ENCODE assay signal across 8 cellular contexts in the genomic region with DNA sequence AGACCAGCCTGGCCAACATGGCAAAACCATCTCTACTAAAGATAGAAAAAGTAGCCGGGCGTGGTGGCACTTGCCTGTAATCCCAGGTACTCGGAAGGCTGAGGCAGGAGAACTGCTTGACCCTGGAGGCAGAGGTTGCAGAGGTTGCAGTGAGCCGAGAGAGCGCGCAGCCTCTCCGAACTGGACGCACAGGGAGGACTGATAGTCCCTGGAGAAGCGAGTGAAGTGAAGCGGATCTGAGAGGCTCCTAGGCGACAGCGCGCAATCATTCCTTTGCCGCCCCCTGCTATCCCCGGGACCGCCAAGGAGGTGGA. TPM values are rescaled to one million over a fixed set of nuclear protein-coding genes. Genes with fewer than 3 reads are reported as not detected.
DNase-seq lines count a peak whose midpoint lies in the region; ATAC-seq and TF ChIP-seq lines count a peak whose summit lies in the region.

No MANE protein-coding gene starts in this region.

- H3K4me3 ChIP-seq in astrocyte of the spinal cord (ENCODE audit: low read depth, low read length) (peak overlapping the region; percentile 78), right lobe of liver (peak overlapping the region; percentile 79 to 85 (median 84))

- H3K4me3 Mint-ChIP-seq in activated T-cell treated with anti-CD3 and anti-CD28 coated beads, Interleukin-2, amount 50 U/mL, for 4 hours: peak overlapping the region; percentile 99
- peak overlapping the region; percentile 100 for H3K4me3 Mint-ChIP-seq in type B pancreatic cell

- ATAC-seq in activated T-cell treated with anti-CD3 and anti-CD28 coated beads, Interleukin-2, amount 50 U/mL, for 4 hours: no peak
- peak in 2 of 4 donors; percentile 59 to 66 for ATAC-seq in right lobe of liver

- H3K27me3 ChIP-seq in right lobe of liver: no peaks in the 10 kb centered on the region

- H3K4me1 ChIP-seq in right lobe of liver: peaks cover 0 to 12% (median 3%) of the 10 kb centered on the region in 4 donors

- intact Hi-C loops in right lobe of liver (cut with DNase I): loop anchor here in 1 of 2 donors (5.0 kb wide), 1 partner anchor 167 kb away; no protein-coding TSS in a partner anchor

- DNase-seq in activated T-cell treated with anti-CD3 and anti-CD28 coated beads, Interleukin-2, amount 50 U/mL, for 4 hours: no peak
- DNase-seq in activated T-cell treated with anti-CD3 and anti-CD28 coated beads, Interleukin-2, amount 50 U/mL, for 48 hours: no peak
- no peak for DNase-seq in astrocyte of the spinal cord (ENCODE audit: low read depth, low spot score)
- DNase-seq in right lobe of liver: no peak
- DNase-seq in type B pancreatic cell (ENCODE audit: extremely low spot score, unreplicated experiment): no peak
- DNase-seq in DMS79 (lab: John Stamatoyannopoulos, UW): no peak
- no peak for DNase-seq in amniotic stem cell (lab: John Stamatoyannopoulos, UW)
- DNase-seq in NCI-H1092 (lab: John Stamatoyannopoulos, UW): no peak

- peak overlapping the region; percentile 100 for H3K27ac Mint-ChIP-seq in type B pancreatic cell

- H3K36me3 Mint-ChIP-seq in activated T-cell treated with anti-CD3 and anti-CD28 coated beads, Interleukin-2, amount 50 U/mL, for 4 hours (ENCODE audit: insufficient read depth): peaks cover 20% of the 10 kb centered on the region
- H3K36me3 Mint-ChIP-seq in type B pancreatic cell: peaks cover 34% of the 10 kb centered on the region

- H3K27ac ChIP-seq in right lobe of liver: peak overlapping the region; percentile 87 to 95 (median 88)

- peaks cover 0 to 34% (median 24%) of the 10 kb centered on the region in 4 donors for H3K36me3 ChIP-seq in right lobe of liver

- no peak for TF ChIP-seq POLR2A in right lobe of liver (IDR thresholded peaks at IDR 0.05)

- H3K9me3 Mint-ChIP-seq in activated T-cell treated with anti-CD3 and anti-CD28 coated beads, Interleukin-2, amount 50 U/mL, for 4 hours: no peaks in the 10 kb centered on the region
- no peaks in the 10 kb centered on the region for H3K9me3 Mint-ChIP-seq in type B pancreatic cell

- peaks cover 3% of the 10 kb centered on the region for H3K27me3 Mint-ChIP-seq in activated T-cell treated with anti-CD3 and anti-CD28 coated beads, Interleukin-2, amount 50 U/mL, for 4 hours (ENCODE audit: low read depth)
- H3K27me3 Mint-ChIP-seq in type B pancreatic cell: peaks cover 3% of the 10 kb centered on the region

- whole genome bisulfite sequencing in right lobe of liver (ENCODE audit: insufficient coverage, low coverage, low lambda C conversion rate, missing lambda C conversion rate): 0% methylated on average over 1 of the region's 16 CpGs

- TF ChIP-seq CTCF in astrocyte of the spinal cord (IDR thresholded peaks at IDR 0.05; ENCODE audit: low read depth, low read length) (no peak), right lobe of liver (IDR thresholded peaks at IDR 0.05) (no peak), type B pancreatic cell (conservative IDR thresholded peaks at IDR 0.05) (no peak)

- in situ Hi-C loops in astrocyte of the spinal cord (cut with HindIII; ENCODE audit: low sequenced_read_pairs): no loop called here

- peaks cover 19% of the 10 kb centered on the region for H3K4me1 Mint-ChIP-seq in activated T-cell treated with anti-CD3 and anti-CD28 coated beads, Interleukin-2, amount 50 U/mL, for 4 hours (ENCODE audit: low read depth)
- peaks cover 7% of the 10 kb centered on the region for H3K4me1 Mint-ChIP-seq in type B pancreatic cell (ENCODE audit: unreplicated experiment)

- H3K9me3 ChIP-seq in right lobe of liver: no peaks in the 10 kb centered on the region

RNA-seq across cellular contexts. Expression of gene ZNF561, which starts 0.2 kb away (rescaled TPM):
- 10 to 100 TPM; 19.1 to 32.1 (median 22.9) TPM for total RNA-seq in activated T-cell treated with anti-CD3 and anti-CD28 coated beads, Interleukin-2, amount 50 U/mL, for 4 hours
- total RNA-seq in right lobe of liver (10 to 100 TPM; 11.4 to 19.4 (median 14.2) TPM), type B pancreatic cell (ENCODE audit: low replicate concordance) (86.2 and 93.7 TPM in 2 replicates)

RNA-seq across cellular contexts. Expression of gene ZNF121, which starts 36.5 kb away (rescaled TPM):
- total RNA-seq in activated T-cell treated with anti-CD3 and anti-CD28 coated beads, Interleukin-2, amount 50 U/mL, for 4 hours: 10 to 100 TPM; 63.3 to 70.0 (median 69.7) TPM
- total RNA-seq in right lobe of liver (10 to 100 TPM; 11.5 to 15.2 (median 12.4) TPM), type B pancreatic cell (ENCODE audit: low replicate concordance) (58.7 and 60.0 TPM in 2 replicates)

RNA-seq across cellular contexts. Expression of gene ZNF562, which starts 54.1 kb away (rescaled TPM):
- total RNA-seq in activated T-cell treated with anti-CD3 and anti-CD28 coated beads, Interleukin-2, amount 50 U/mL, for 4 hours: 10 to 100 TPM; 29.4 to 34.1 (median 33.5) TPM
- total RNA-seq in right lobe of liver (10 to 100 TPM; 10.6 to 14.6 (median 11.3) TPM), type B pancreatic cell (ENCODE audit: low replicate concordance) (22.5 and 24.4 TPM in 2 replicates)
